Comparison of ENCODE assay signal across 11 cellular contexts in genomic region chr2:127108090-127108523, GRCh38. TPM values are rescaled to one million over a fixed set of nuclear protein-coding genes. Genes with fewer than 3 reads are reported as not detected.
DNase-seq lines count a peak whose midpoint lies in the region; ATAC-seq, FAIRE-seq and TF ChIP-seq lines count a peak whose summit lies in the region.
"Had no signal": no experiment of that assay in that cellular context is flagged by ENCODE, and none has a peak within 500 bp of the region (broad histone marks: within the 10 kb centered on the region; RNA-seq: fewer than 3 reads in every experiment).

No MANE protein-coding gene starts in this region.

- H3K4me3 Mint-ChIP-seq in activated T-cell treated with anti-CD3 and anti-CD28 coated beads, Interleukin-2, amount 50 U/mL, for 72 hours = peak overlapping the region; percentile 89 to 97

- POLR2A ChIA-PET in SK-N-SH (lab: Yijun Ruan, JAX) = no interaction called here

- CTCF ChIA-PET in SK-N-SH (lab: Yijun Ruan, JAX) = interaction anchor here (1.3 to 2.4 kb wide), 3 partner anchors 23 to 216 kb away, joined by 3 to 10 read pairs (median 4); no protein-coding TSS in a partner anchor

- WGBS in SK-N-SH (ENCODE audit: low lambda C conversion rate) = 98% methylated on average over 11 of the region's 11 CpGs
- 81 to 95% (median 93%) methylated on average over 11 of the region's 11 CpGs for WGBS in spleen, 5 donors

- H3K27me3 ChIP-seq in SK-N-SH (ENCODE audit: insufficient read depth) (peaks cover 5% of the 10 kb centered on the region; the same call in 1 of the 2 replicates), keratinocyte (ENCODE audit: control insufficient read depth, extremely low read depth, insufficient read depth, low read length) (no peaks in the 10 kb centered on the region), spleen (replicated peaks in 1 of 7) (peaks cover 0 to 24% (median 12%) of the 10 kb centered on the region in 7 donors)
- peaks cover 9% of the 10 kb centered on the region for H3K27me3 ChIP-seq in effector memory CD4-positive, alpha-beta T cell (replicated peaks; ENCODE audit: control insufficient read depth, insufficient read depth, low read length, poor library complexity, severe bottlenecking)
- H3K27me3 ChIP-seq: pancreas had no signal

- TF ChIP-seq EP300 in SK-N-SH (IDR thresholded peaks at IDR 0.05; ENCODE audit: borderline replicate concordance in 1 of 2, low read depth in 1 of 2, low read length in 1 of 2) = no peak

- peaks cover 6% of the 10 kb centered on the region for H3K4me1 Mint-ChIP-seq in activated T-cell treated with anti-CD3 and anti-CD28 coated beads, Interleukin-2, amount 50 U/mL, for 72 hours (ENCODE audit: low read depth)

- peaks cover 16% of the 10 kb centered on the region for H3F3A ChIP-seq in SK-N-SH (replicated peaks; ENCODE audit: insufficient read depth)

- peaks cover 17 to 45% of the 10 kb centered on the region in 2 experiments for H3K4me1 ChIP-seq in SK-N-SH (ENCODE audit: control insufficient read depth in 1 of 2, insufficient read depth in 2 of 2, low read depth in 1 of 2, low read length in 1 of 2)
- H3K4me1 ChIP-seq in keratinocyte (ENCODE audit: control insufficient read depth, extremely low read depth, insufficient read depth, low read length) = peaks cover 2% of the 10 kb centered on the region
- peaks cover 10 to 64% (median 48%) of the 10 kb centered on the region in 6 donors for H3K4me1 ChIP-seq in spleen
- peaks cover 13% of the 10 kb centered on the region for H3K4me1 ChIP-seq in effector memory CD4-positive, alpha-beta T cell (ENCODE audit: control insufficient read depth, insufficient read depth, low read length, poor library complexity, severe bottlenecking)

- H3K9me1 ChIP-seq in keratinocyte (ENCODE audit: control insufficient read depth, extremely low read depth, insufficient read depth, low read length) = no peaks in the 10 kb centered on the region

- H4K20me1 ChIP-seq in SK-N-SH (ENCODE audit: insufficient read depth) (no peaks in the 10 kb centered on the region), keratinocyte (ENCODE audit: control insufficient read depth, extremely low read depth, insufficient read depth, low read length) (no peaks in the 10 kb centered on the region)

- no peaks in the 10 kb centered on the region for H3K36me3 Mint-ChIP-seq in activated T-cell treated with anti-CD3 and anti-CD28 coated beads, Interleukin-2, amount 50 U/mL, for 72 hours (ENCODE audit: insufficient read depth in 2 of 2)

- no peak for TF ChIP-seq RAD21 in SK-N-SH (IDR thresholded peaks at IDR 0.05; ENCODE audit: low read length)

- peak overlapping the region in 1 of 2 experiments; percentile 87; a peak in 2 of 4 replicates for H3K4me3 ChIP-seq in SK-N-SH (ENCODE audit: low read depth in 2 of 2, low read length in 1 of 2)
- H3K4me3 ChIP-seq in keratinocyte (ENCODE audit: control insufficient read depth in 2 of 3, extremely low read depth in 1 of 3, insufficient read depth in 2 of 3, low read depth in 1 of 3, low read length in 3 of 3) = peak overlapping the region in 1 of 3 experiments; percentile 78
- H3K4me3 ChIP-seq in spleen = peak overlapping the region in 3 of 8 donors; percentile 77 to 96 (median 88)
- H3K4me3 ChIP-seq in effector memory CD4-positive, alpha-beta T cell (ENCODE audit: insufficient read depth, low read depth, low read length, poor library complexity, severe bottlenecking) = no peak overlapping the region

- H3K9me2 ChIP-seq in SK-N-SH = no peaks in the 10 kb centered on the region

- DNase-seq in SK-N-SH (peak; percentile 15), keratinocyte (ENCODE audit: low read depth, low spot score) (no peak), spleen (peak; percentile 65), DMS 273 treated with DMSO at 0.1 percent for 48 hours (lab: John Stamatoyannopoulos, UW) (no peak)
- no peak for DNase-seq in activated T-cell treated with anti-CD3 and anti-CD28 coated beads, Interleukin-2, amount 50 U/mL, for 72 hours
- no peak for DNase-seq in effector memory CD4-positive, alpha-beta T cell
- DNase-seq: pancreas had no signal

- H3K79me2 ChIP-seq in SK-N-SH (ENCODE audit: insufficient read depth) (peaks cover 35% of the 10 kb centered on the region), keratinocyte (ENCODE audit: control insufficient read depth, insufficient read depth, low read length) (peaks cover 2% of the 10 kb centered on the region)

- FAIRE-seq in keratinocyte (lab: Jason Lieb, UNC) = no peak
- FAIRE-seq: A204.1, pancreas had no signal

- peaks cover 8% of the 10 kb centered on the region for H3K27me3 Mint-ChIP-seq in activated T-cell treated with anti-CD3 and anti-CD28 coated beads, Interleukin-2, amount 50 U/mL, for 72 hours (ENCODE audit: low read depth)

- ATAC-seq in SK-N-SH treated with all-trans-retinoic acid at 6 μM for 48 hours (no peak), GM19351 (IDR thresholded peaks at IDR 0.05; ENCODE audit: unreplicated experiment) (no peak)
- ATAC-seq in activated T-cell treated with anti-CD3 and anti-CD28 coated beads, Interleukin-2, amount 50 U/mL, for 72 hours (replicated peaks in 1 of 2) = no peak

- TF ChIP-seq POLR2A in spleen (IDR thresholded peaks at IDR 0.05) = no peak

- H3K4me2 ChIP-seq in SK-N-SH (peak overlapping the region; percentile 98), keratinocyte (ENCODE audit: control insufficient read depth, extremely low read depth, insufficient read depth, low read depth, low read length) (peak overlapping the region; percentile 61)

- TF ChIP-seq CTCF in SK-N-SH (IDR thresholded peaks at IDR 0.05) (no peak), keratinocyte (optimal IDR thresholded peaks at IDR 0.05 in 1 of 3, IDR thresholded peaks at IDR 0.05 in 1 of 3, conservative IDR thresholded peaks at IDR 0.05 in 1 of 3; ENCODE audit: extremely low read depth in 1 of 3, insufficient read depth in 2 of 3, low read length in 3 of 3) (no peak), spleen (IDR thresholded peaks at IDR 0.05 in 8 of 11, conservative IDR thresholded peaks at IDR 0.05 in 3 of 11) (no peak)

- H3K27ac ChIP-seq in SK-N-SH (ENCODE audit: low read depth in 2 of 2, low read length in 1 of 2) (peak overlapping the region; percentile 60 to 90; a peak in 3 of 4 replicates), keratinocyte (ENCODE audit: control insufficient read depth, insufficient read depth, low read length) (no peak overlapping the region), spleen (peak overlapping the region in 7 of 8 donors; percentile 54 to 87 (median 86))
- H3K27ac ChIP-seq in effector memory CD4-positive, alpha-beta T cell (ENCODE audit: insufficient read depth, low read length, poor library complexity, severe bottlenecking) = no peak overlapping the region

- H3K9me3 ChIP-seq in SK-N-SH (no peaks in the 10 kb centered on the region), keratinocyte (ENCODE audit: control insufficient read depth, low read depth, low read length) (no peaks in the 10 kb centered on the region), spleen (no peaks in the 10 kb centered on the region)
- H3K9me3 ChIP-seq in effector memory CD4-positive, alpha-beta T cell (ENCODE audit: control insufficient read depth, low read length) = no peaks in the 10 kb centered on the region
- H3K9me3 ChIP-seq: pancreas, thoracic aorta had no signal

- no peak overlapping the region for H3K27ac Mint-ChIP-seq in activated T-cell treated with anti-CD3 and anti-CD28 coated beads, Interleukin-2, amount 50 U/mL, for 72 hours

- intact Hi-C loops in spleen (cut with DNase I; ENCODE audit: low total_unique reads) = no loop called here

- dilution Hi-C loops in keratinocyte (cut with MboI; ENCODE audit: extremely low pct_ligation_motif_present, low sequenced_read_pairs) = no loop called here

- H3K9me3 Mint-ChIP-seq in activated T-cell treated with anti-CD3 and anti-CD28 coated beads, Interleukin-2, amount 50 U/mL, for 72 hours = no peaks in the 10 kb centered on the region

- H3K9ac ChIP-seq in SK-N-SH (no peak overlapping the region), keratinocyte (ENCODE audit: control insufficient read depth, extremely low read depth, insufficient read depth, low read length) (no peak overlapping the region)

- H2AFZ ChIP-seq in SK-N-SH (ENCODE audit: low read depth) = peak overlapping the region; percentile 93
- peak overlapping the region; percentile 59 for H2AFZ ChIP-seq in keratinocyte (ENCODE audit: control insufficient read depth, low read length)

- H3K36me3 ChIP-seq in SK-N-SH (replicated peaks in 1 of 2; ENCODE audit: control insufficient read depth in 1 of 2, insufficient read depth in 2 of 2, low read length in 1 of 2) (no peaks in the 10 kb centered on the region), keratinocyte (ENCODE audit: control insufficient read depth in 2 of 2, extremely low read depth in 1 of 2, insufficient read depth in 2 of 2, low read length in 2 of 2) (no peaks in the 10 kb centered on the region), spleen (no peaks in the 10 kb centered on the region)
- H3K36me3 ChIP-seq in effector memory CD4-positive, alpha-beta T cell (ENCODE audit: control insufficient read depth, insufficient read depth, low read length) = no peaks in the 10 kb centered on the region
- H3K36me3 ChIP-seq: pancreas, thoracic aorta had no signal

TF ChIP-seq in SK-N-SH, 30 proteins besides CTCF, POLR2A, EP300 and RAD21 (continues in another document):
- TF ChIP-seq TEAD4 (IDR thresholded peaks at IDR 0.05; ENCODE audit: borderline replicate concordance, insufficient read depth) = no peak
- TF ChIP-seq TAF1 (IDR thresholded peaks at IDR 0.05; ENCODE audit: borderline replicate concordance, low read depth, low read length) = no peak

TF ChIP-seq in SK-N-SH treated with all-trans-retinoic acid at 6 μM for 48 hours, 23 proteins besides CTCF, POLR2A, EP300 and RAD21 (continues in another document):
- TF ChIP-seq ESRRG (CRISPR knock-in tag; IDR thresholded peaks at IDR 0.05) = no peak
- no peak for TF ChIP-seq PPARA (CRISPR knock-in tag; IDR thresholded peaks at IDR 0.05; ENCODE audit: borderline replicate concordance)
- no peak for TF ChIP-seq SNAI2 (CRISPR knock-in tag; IDR thresholded peaks at IDR 0.05)

RNA-seq across cellular contexts. Expression of gene BIN1, which starts 1.2 kb away (rescaled TPM):
- polyA plus RNA-seq in SK-N-SH (2012; rRNA removed) (31.5 and 40.3 TPM in 2 replicates), keratinocyte (4.2 to 6.5 TPM (median 5.4 TPM) in 3 replicates), spleen (100 to 1,000 TPM in 1 of 3 donors, 10 to 100 TPM in 2; 57.2 to 106 (median 71.9) TPM)
- 20.0 and 26.8 TPM in 2 replicates for polyA plus RNA-seq in SK-N-SH (2012; cell fraction: cytosol; rRNA removed)
- polyA plus RNA-seq in SK-N-SH (2012; cell fraction: nucleus; rRNA removed) = 38.8 and 49.6 TPM in 2 replicates
- total RNA-seq in activated T-cell treated with anti-CD3 and anti-CD28 coated beads, Interleukin-2, amount 50 U/mL, for 72 hours = 100 to 1,000 TPM in 1 of 2 donors, 10 to 100 TPM in 1; 87.3 to 127 TPM
- 1.3 TPM for polyA plus RNA-seq in keratinocyte (2011; ENCODE audit: low read depth)
- polyA plus RNA-seq in keratinocyte (2011; cell fraction: cytosol; rRNA removed) = 3.2 and 6.0 TPM in 2 replicates
- 4.4 and 4.7 TPM in 2 replicates for polyA plus RNA-seq in keratinocyte (2011; cell fraction: nucleus; rRNA removed)
- 1.4 and 8.5 TPM in 2 replicates for polyA plus RNA-seq in keratinocyte (2012; ENCODE audit: low replicate concordance)
- 4.6 to 9.2 TPM (median 5.1 TPM) in 3 replicates for polyA minus RNA-seq in keratinocyte
- polyA minus RNA-seq in keratinocyte (2011; cell fraction: cytosol; rRNA and poly(A)+ RNA removed) = 4.2 TPM
- polyA minus RNA-seq in keratinocyte (2011; cell fraction: nucleus; rRNA and poly(A)+ RNA removed) = 2.1 and 3.1 TPM in 2 replicates
- 100 to 1,000 TPM in 2 of 7 donors, 10 to 100 TPM in 5; 60.0 to 123 (median 68.8) TPM for total RNA-seq in spleen

Comparison
In these comparisons a context has a peak if more than half of its experiments do, and no peak if none do; other contexts are left out.
1. DNase-seq: peak in SK-N-SH (single experiment) and spleen (single experiment); none in activated T-cell treated with anti-CD3 and anti-CD28 coated beads, Interleukin-2, amount 50 U/mL, for 72 hours (0 of 2), keratinocyte (single experiment), effector memory CD4-positive, alpha-beta T cell (0 of 3) and DMS 273 treated with DMSO at 0.1 percent for 48 hours (single experiment).
2. H3K27ac ChIP-seq: peak in SK-N-SH (2 of 2) and spleen (7 of 8); none in keratinocyte (single experiment) and effector memory CD4-positive, alpha-beta T cell (single experiment).